23 cellular contexts compared by ENCODE assay signal in the genomic region with DNA sequence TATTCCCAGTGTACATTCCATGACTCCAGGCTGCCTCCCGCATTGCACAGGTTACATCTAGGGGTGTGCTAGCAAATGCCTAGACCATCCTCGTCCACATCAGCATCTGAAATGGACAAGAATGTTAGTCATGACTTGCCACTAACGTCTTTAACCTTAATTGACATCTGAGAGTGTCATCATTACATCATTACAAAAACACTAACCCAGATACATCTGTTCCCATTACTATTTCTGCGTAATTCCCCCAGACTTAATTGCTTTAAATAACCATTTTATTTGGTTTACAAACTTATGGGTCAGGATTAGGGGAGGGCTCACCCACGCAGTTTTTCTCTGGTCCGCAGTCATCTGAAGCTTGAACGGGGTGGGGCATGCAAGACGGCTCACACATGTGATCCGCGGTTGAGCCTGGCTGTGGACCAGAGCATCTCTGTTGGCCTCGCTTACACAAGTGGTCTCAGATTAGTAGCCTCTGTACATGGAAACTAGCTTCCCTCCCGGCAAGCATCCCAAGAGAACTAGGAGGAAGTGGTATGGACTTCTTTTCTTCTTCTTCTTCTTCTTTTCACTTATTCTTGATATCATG. TPM values are rescaled to one million over a fixed set of nuclear protein-coding genes. Genes with fewer than 3 reads are reported as not detected.
DNase-seq lines count a peak whose midpoint lies in the region; ATAC-seq and TF ChIP-seq lines count a peak whose summit lies in the region.
"Had no signal": no experiment of that assay in that cellular context is flagged by ENCODE, and none has a peak within 500 bp of the region (broad histone marks: within the 10 kb centered on the region; RNA-seq: fewer than 3 reads in every experiment).

No MANE protein-coding gene starts in this region.

- H3K27me3 ChIP-seq in BJ (ENCODE audit: control insufficient read depth, insufficient read depth, low read length) (peaks cover 7% of the 10 kb centered on the region), brain microvascular endothelial cell (replicated peaks) (no peaks in the 10 kb centered on the region)

- H3K36me3 ChIP-seq in BJ (ENCODE audit: control insufficient read depth, insufficient read depth, low read length) (no peaks in the 10 kb centered on the region), brain microvascular endothelial cell (replicated peaks) (no peaks in the 10 kb centered on the region)

- in situ Hi-C loops in brain microvascular endothelial cell (cut with HindIII; ENCODE audit: low pct_ligation_motif_present, low sequenced_read_pairs) = no loop called here

- DNase-seq in BJ (ENCODE audit: low read depth) (peak; percentile 46), ELR (ENCODE audit: low read depth) (peak; percentile 17), brain microvascular endothelial cell (peak; percentile 21), myocyte (ENCODE audit: low read depth) (peak; percentile 71), epidermal melanocyte (ENCODE audit: insufficient read length, low spot score) (no peak)
- DNase-seq in stimulated activated CD4-positive, alpha-beta T cell treated with anti-CD3 and anti-CD28 coated beads, Interleukin-15, amount 100 ng/mL, for 24 hours = no peak
- DNase-seq: activated CD4-positive, alpha-beta T cell treated with anti-CD3 and anti-CD28 coated beads for 48 hours; activated gamma-delta T cell; AML-193; caudate nucleus; COR-L47; H7; Kasumi-1; mesenchymal stem cell; NCI-H1105; NCI-H2081 treated with DMSO at 0.1 percent for 48 hours; NCI-H510A; nephron progenitor cell; posterior cingulate gyrus; RPMI8226; stimulated activated naive CD4-positive, alpha-beta T cell had no signal

- POLR2A ChIA-PET in BJ (lab: Charles Lee) = no interaction called here

- H3K4me3 ChIP-seq in BJ (ENCODE audit: low read depth, low read length) (no peak overlapping the region), brain microvascular endothelial cell (ENCODE audit: low read depth, low read length) (no peak overlapping the region)

- ATAC-seq in HG03095 (IDR thresholded peaks at IDR 0.05; ENCODE audit: unreplicated experiment) = no peak

- TF ChIP-seq CTCF in BJ (IDR thresholded peaks at IDR 0.05; ENCODE audit: insufficient read depth, low read depth, low read length) (no peak), brain microvascular endothelial cell (IDR thresholded peaks at IDR 0.05; ENCODE audit: low read depth, low read length, missing control alignments) (no peak)

- H3K27ac ChIP-seq in brain microvascular endothelial cell = no peak overlapping the region
- H3K27ac ChIP-seq: epithelial cell of prostate had no signal

- CTCF ChIA-PET in BJ (lab: Yijun Ruan, JAX) = interaction anchor here (1.1 kb wide), 1 partner anchor 23 kb away, joined by 3 read pairs; no protein-coding TSS in a partner anchor

RNA-seq across cellular contexts. Expression of a gene that starts 15.9 kb away (rescaled TPM):
- not detected in 2 replicates for polyA plus RNA-seq in BJ (2011; rRNA removed)
- polyA minus RNA-seq in BJ (2011; rRNA and poly(A)+ RNA removed) = not detected in 2 replicates
- not detected in 2 replicates for total RNA-seq in myocyte
- polyA plus RNA-seq in myocyte (2012) = 0.03 TPM
- total RNA-seq: H7 had no signal

Comparison
In these comparisons a context has a peak if more than half of its experiments do, and no peak if none do; other contexts are left out.
1. DNase-seq: peak in BJ (single experiment), ELR (single experiment), brain microvascular endothelial cell (single experiment) and myocyte (single experiment); none in stimulated activated CD4-positive, alpha-beta T cell treated with anti-CD3 and anti-CD28 coated beads, Interleukin-15, amount 100 ng/mL, for 24 hours (single experiment) and epidermal melanocyte (single experiment).